In genomic region chr20:63978319-63979220, GRCh38 we compare ENCODE assay signal across 9 cellular contexts. TPM values are rescaled to one million over a fixed set of nuclear protein-coding genes. Genes with fewer than 3 reads are reported as not detected.
A peak's percentile ranks its signal among the peaks of the same experiment; 100 is the strongest.
DNase-seq lines count a peak whose midpoint lies in the region; ATAC-seq, FAIRE-seq and TF ChIP-seq lines count a peak whose summit lies in the region.
"Had no signal": no experiment of that assay in that cellular context is flagged by ENCODE, and none has a peak within 500 bp of the region (broad histone marks: within the 10 kb centered on the region; RNA-seq: fewer than 3 reads in every experiment).

No MANE protein-coding gene starts in this region.

- H4K20me1 ChIP-seq in DOHH2 (ENCODE audit: control insufficient read depth, insufficient read depth, low read depth, low read length) (peaks cover 4% of the 10 kb centered on the region; the same call in 1 of the 2 replicates), H1 (replicated peaks in 1 of 2; ENCODE audit: control insufficient read depth in 1 of 2, insufficient read depth in 2 of 2, low read length in 2 of 2) (peaks cover 3 to 12% of the 10 kb centered on the region in 2 experiments)

- POLR2A ChIA-PET in H1 (lab: Charles Lee; ENCODE audit: partially characterized antibody): interaction anchor here (1.5 to 1.9 kb wide), 2 partner anchors 19 to 67 kb away, joined by 3 to 5 read pairs; no protein-coding TSS in a partner anchor

- peak overlapping the region in 1 of 4 experiments; percentile 38; a peak in 1 of 7 replicates for H3K9ac ChIP-seq in H1 (replicated peaks in 1 of 4; ENCODE audit: extremely low read depth in 1 of 4, low read depth in 3 of 4, low read length in 3 of 4)

- TF ChIP-seq POLR2A in H1 (IDR thresholded peaks at IDR 0.05; ENCODE audit: control extremely low read depth in 1 of 2, low read depth in 2 of 2, low read length in 2 of 2): no peak

- H2BK12ac ChIP-seq in H1 (ENCODE audit: low read depth, low read length): peak overlapping the region; percentile 39; the same call in 1 of the 2 replicates

- H3K56ac ChIP-seq in H1 (replicated peaks; ENCODE audit: insufficient read length, low read depth, low read length): peak overlapping the region; percentile 52

- peak overlapping the region; percentile 90 for H3K27ac ChIP-seq in DOHH2 (ENCODE audit: low read depth, low read length)
- no peak overlapping the region for H3K27ac ChIP-seq in H1 (ENCODE audit: low read depth, low read length)
- no peak overlapping the region for H3K27ac ChIP-seq in muscle layer of duodenum (ENCODE audit: low read length)
- peak overlapping the region; percentile 35 to 57 for H3K27ac ChIP-seq in tibial artery

- TF ChIP-seq CTCF in DOHH2 (IDR thresholded peaks at IDR 0.05; ENCODE audit: low read depth, low read length, poor library complexity, severe bottlenecking) (no peak), H1 (IDR thresholded peaks at IDR 0.05; ENCODE audit: control extremely low read depth in 1 of 3, insufficient read depth in 1 of 3, low read depth in 1 of 3, low read length in 3 of 3) (no peak), tibial artery (IDR thresholded peaks at IDR 0.05) (no peak)

- H4K5ac ChIP-seq in H1 (ENCODE audit: insufficient read length, low read depth, low read length): peak overlapping the region; percentile 42

- WGBS in H1 (ENCODE audit: extremely low coverage in 1 of 2, insufficient coverage in 1 of 2, insufficient read length in 1 of 2, insufficient replicate concordance in 2 of 2, low coverage in 1 of 2, low lambda C conversion rate in 2 of 2, missing lambda C conversion rate in 1 of 2), 2 experiments: 12% methylated on average over 36 of the region's 52 CpGs; no CpG with 5 or more reads in 1 of the 2 experiments

- H2BK20ac ChIP-seq in H1 (ENCODE audit: low read length): no peak overlapping the region

- H2BK15ac ChIP-seq in H1 (ENCODE audit: low read length): peak overlapping the region; percentile 72; the same call in 1 of the 2 replicates

- H2BK5ac ChIP-seq in H1 (ENCODE audit: low read depth, low read length): no peak overlapping the region

- H3K79me2 ChIP-seq in DOHH2 (ENCODE audit: control insufficient read depth, low read length) (peaks cover 35% of the 10 kb centered on the region), H1 (ENCODE audit: control insufficient read depth in 1 of 2, insufficient read depth in 2 of 2, low read length in 2 of 2) (peaks cover 0 to 20% of the 10 kb centered on the region in 2 experiments; a peak in 3 of 4 replicates)

- H3K23ac ChIP-seq in H1 (ENCODE audit: insufficient read length): no peak overlapping the region

- TF ChIP-seq EP300 in H1 (IDR thresholded peaks at IDR 0.05; ENCODE audit: borderline replicate concordance in 1 of 2, low read depth in 2 of 2, low read length in 2 of 2): no peak

- H4K8ac ChIP-seq in H1 (ENCODE audit: extremely low read depth, insufficient read depth, low read length): peak overlapping the region; percentile 57

- no peak overlapping the region; the same call in none of the 2 replicates for H3K18ac ChIP-seq in H1 (ENCODE audit: extremely low read depth, low read length)

- peaks cover 4% of the 10 kb centered on the region; the same call in 1 of the 2 replicates for H3K79me1 ChIP-seq in H1 (ENCODE audit: low read depth, low read length)

- H3K4me3 ChIP-seq in DOHH2 (ENCODE audit: low read length) (peak overlapping the region; percentile 97), H1 (ENCODE audit: extremely low read depth in 1 of 4, insufficient read depth in 2 of 4, low read depth in 3 of 4, low read length in 4 of 4) (peak overlapping the region; percentile 57 to 89 (median 63)), muscle layer of duodenum (ENCODE audit: low read depth in 1 of 2, low read length in 2 of 2) (peak overlapping the region; percentile 52 to 60), tibial artery (peak overlapping the region; percentile 58 to 73)

- H3K4me2 ChIP-seq in DOHH2 (ENCODE audit: low read length): peak overlapping the region; percentile 77
- peak overlapping the region; percentile 62 to 92 for H3K4me2 ChIP-seq in H1 (ENCODE audit: insufficient read depth in 1 of 2, low read depth in 2 of 2, low read length in 2 of 2)

- no peak overlapping the region for H2AK5ac ChIP-seq in H1 (ENCODE audit: low read depth, low read length)

- FAIRE-seq in H1 (lab: Jason Lieb, UNC): no peak
- FAIRE-seq: colon had no signal

- H3K9me2 ChIP-seq in DOHH2 (replicated peaks; ENCODE audit: control insufficient read depth, low read length): no peaks in the 10 kb centered on the region

- peak overlapping the region; percentile 55 for H2BK120ac ChIP-seq in H1 (replicated peaks; ENCODE audit: low read depth, low read length)

- H3K4ac ChIP-seq in H1 (replicated peaks; ENCODE audit: insufficient read length, low read depth, low read length): peak overlapping the region; percentile 67

- H3K27me3 ChIP-seq in DOHH2 (ENCODE audit: control insufficient read depth, low read length) (no peaks in the 10 kb centered on the region), H1 (replicated peaks in 1 of 4; ENCODE audit: control insufficient read depth in 3 of 4, extremely low read depth in 1 of 4, insufficient read depth in 3 of 4, low read length in 3 of 4) (peaks cover 0 to 9% (median 2%) of the 10 kb centered on the region in 4 experiments; a peak in 3 of 7 replicates), muscle layer of duodenum (ENCODE audit: low read depth, low read length) (no peaks in the 10 kb centered on the region), tibial artery (no peaks in the 10 kb centered on the region)

- peak overlapping the region; percentile 88 for H4K91ac ChIP-seq in H1 (replicated peaks; ENCODE audit: insufficient read length, low read length)

- no peaks in the 10 kb centered on the region for H3K9me3 ChIP-seq in DOHH2 (ENCODE audit: control insufficient read depth, insufficient read depth, low read length)
- H3K9me3 ChIP-seq in H1 (ENCODE audit: insufficient read depth in 2 of 2, low read depth in 1 of 2, low read length in 1 of 2): no peaks in the 10 kb centered on the region
- no peaks in the 10 kb centered on the region for H3K9me3 ChIP-seq in muscle layer of duodenum (ENCODE audit: control insufficient read depth in 1 of 2, low read length in 2 of 2)
- no peaks in the 10 kb centered on the region for H3K9me3 ChIP-seq in tibial artery

- H3K23me2 ChIP-seq in H1 (ENCODE audit: low read depth, low read length): peaks cover 14% of the 10 kb centered on the region

- peak overlapping the region; percentile 79; the same call in 1 of the 2 replicates for H2AFZ ChIP-seq in H1 (ENCODE audit: low read length)

- intact Hi-C loops in tibial artery (cut with DNase I; ENCODE audit: low total_unique reads): loop anchor here (5.0 kb wide), 1 partner anchor 86 kb away; no protein-coding TSS in a partner anchor

- CTCF ChIA-PET in H1 (lab: Charles Lee; ENCODE audit: partially characterized antibody): interaction anchor here (1.2 to 1.3 kb wide), 3 partner anchors 44 to 375 kb away, joined by 3 to 5 read pairs (median 3); no protein-coding TSS in a partner anchor

- TF ChIP-seq RAD21 in H1 (IDR thresholded peaks at IDR 0.05 in 1 of 2, conservative IDR thresholded peaks at IDR 0.05 in 1 of 2; ENCODE audit: low read depth in 2 of 2, low read length in 2 of 2): no peak

- H3F3A ChIP-seq in DOHH2 (ENCODE audit: control insufficient read depth, insufficient read depth): peaks cover 17% of the 10 kb centered on the region

- no peak overlapping the region for H3K14ac ChIP-seq in H1 (ENCODE audit: insufficient read length)

- ATAC-seq in GM21619 (IDR thresholded peaks at IDR 0.05; ENCODE audit: unreplicated experiment) (peak; percentile 34), HG03457 (IDR thresholded peaks at IDR 0.05; ENCODE audit: unreplicated experiment) (no peak)

- peak; percentile 66 for DNase-seq in NAMALWA (ENCODE audit: low spot score)
- peak; percentile 76 for DNase-seq in activated CD4-positive, CD25-positive, alpha-beta regulatory T cell treated with anti-CD3 and anti-CD28 coated beads, Interleukin-2, amount 50 U/mL, for 72 hours
- peak in 1 of 2 experiments; percentile 89 for DNase-seq in H1 (ENCODE audit: low read depth in 1 of 2, low spot score in 2 of 2)
- DNase-seq in tibial artery: peak in 1 of 2 donors; percentile 81

- H3K4me1 ChIP-seq in DOHH2 (ENCODE audit: control insufficient read depth, low read length) (peaks cover 49% of the 10 kb centered on the region), H1 (replicated peaks in 1 of 4; ENCODE audit: control insufficient read depth in 3 of 4, insufficient read depth in 4 of 4, low read length in 3 of 4) (peaks cover 4 to 28% (median 12%) of the 10 kb centered on the region in 4 experiments; a peak in 6 of 7 replicates), muscle layer of duodenum (ENCODE audit: control insufficient read depth in 1 of 2, insufficient read depth in 2 of 2, low read length in 2 of 2) (peaks cover 4 to 37% of the 10 kb centered on the region in 2 donors), tibial artery (peaks cover 0 to 58% (median 43%) of the 10 kb centered on the region in 4 donors)

- H3K36me3 ChIP-seq in DOHH2 (ENCODE audit: control insufficient read depth, low read length) (peaks cover 25% of the 10 kb centered on the region), H1 (ENCODE audit: control insufficient read depth in 2 of 4, insufficient read depth in 4 of 4, low read length in 3 of 4) (peaks cover 0 to 5% (median 0%) of the 10 kb centered on the region in 4 experiments; a peak in 1 of 8 replicates), muscle layer of duodenum (ENCODE audit: control insufficient read depth in 1 of 2, insufficient read depth in 2 of 2, low read length in 2 of 2) (peaks cover 8 to 9% of the 10 kb centered on the region in 2 donors), tibial artery (peaks cover 0 to 12% (median 5%) of the 10 kb centered on the region in 3 donors)

RNA-seq across cellular contexts. Expression of gene SAMD10, which starts 0.9 kb away (rescaled TPM):
- 3.0 and 3.8 TPM in 2 replicates for total RNA-seq in H1 (2021; fragmentation: NEBNext Ultra II Directional; extraction: Animal tissue kit (Norgen Biotek cat#: 25700))
- polyA plus RNA-seq in H1 (2011; rRNA removed): 5.2 and 6.4 TPM in 2 replicates
- 5.1 TPM for polyA plus RNA-seq in H1 (2011; cell fraction: cytosol; rRNA removed)
- 32.2 TPM for polyA plus RNA-seq in H1 (2011; cell fraction: nucleus; rRNA removed)
- polyA plus RNA-seq in H1 (2012, experiment 1 of 2): 4.0 to 6.6 TPM (median 6.2 TPM) in 4 replicates
- polyA plus RNA-seq in H1 (2012, experiment 2 of 2): 4.8 TPM
- 4.6 TPM for polyA plus RNA-seq in H1 (2013, experiment 1 of 2)
- polyA plus RNA-seq in H1 (2013, experiment 2 of 2): 3.6 TPM
- polyA minus RNA-seq in H1 (2011; rRNA and poly(A)+ RNA removed): 0.73 and 1.1 TPM in 2 replicates
- 1.6 TPM for polyA minus RNA-seq in H1 (2011; cell fraction: cytosol; rRNA and poly(A)+ RNA removed)
- 1.4 TPM for polyA minus RNA-seq in H1 (2011; cell fraction: nucleus; rRNA and poly(A)+ RNA removed)

RNA-seq across cellular contexts. Expression of gene PRPF6, which starts 2.4 kb away (rescaled TPM):
- 76.9 and 80.7 TPM in 2 replicates for total RNA-seq in H1 (2021; fragmentation: NEBNext Ultra II Directional; extraction: Animal tissue kit (Norgen Biotek cat#: 25700))
- polyA plus RNA-seq in H1 (2011; rRNA removed): 27.9 and 42.8 TPM in 2 replicates
- polyA plus RNA-seq in H1 (2011; cell fraction: cytosol; rRNA removed): 58.0 TPM
- polyA plus RNA-seq in H1 (2011; cell fraction: nucleus; rRNA removed): 66.9 TPM
- 70.7 to 88.3 TPM (median 83.6 TPM) in 4 replicates for polyA plus RNA-seq in H1 (2012, experiment 1 of 2)
- 54.3 TPM for polyA plus RNA-seq in H1 (2012, experiment 2 of 2)
- 41.9 TPM for polyA plus RNA-seq in H1 (2013, experiment 1 of 2)
- 38.8 TPM for polyA plus RNA-seq in H1 (2013, experiment 2 of 2)
- polyA minus RNA-seq in H1 (2011; rRNA and poly(A)+ RNA removed): 44.2 and 52.8 TPM in 2 replicates
- 36.3 TPM for polyA minus RNA-seq in H1 (2011; cell fraction: cytosol; rRNA and poly(A)+ RNA removed)
- polyA minus RNA-seq in H1 (2011; cell fraction: nucleus; rRNA and poly(A)+ RNA removed): 23.1 TPM

RNA-seq across cellular contexts. Expression of gene ZNF512B, which starts 8.8 kb away (rescaled TPM):
- 26.6 and 27.0 TPM in 2 replicates for total RNA-seq in H1 (2021; fragmentation: NEBNext Ultra II Directional; extraction: Animal tissue kit (Norgen Biotek cat#: 25700))
- polyA plus RNA-seq in H1 (2011; rRNA removed): 7.3 and 10.6 TPM in 2 replicates
- polyA plus RNA-seq in H1 (2011; cell fraction: cytosol; rRNA removed): 9.7 TPM
- polyA plus RNA-seq in H1 (2011; cell fraction: nucleus; rRNA removed): 51.0 TPM
- 16.0 to 22.5 TPM (median 19.3 TPM) in 4 replicates for polyA plus RNA-seq in H1 (2012, experiment 1 of 2)
- polyA plus RNA-seq in H1 (2012, experiment 2 of 2): 12.0 TPM
- 9.5 TPM for polyA plus RNA-seq in H1 (2013, experiment 1 of 2)
- polyA plus RNA-seq in H1 (2013, experiment 2 of 2): 9.1 TPM
- polyA minus RNA-seq in H1 (2011; rRNA and poly(A)+ RNA removed): 4.1 and 5.5 TPM in 2 replicates
- 8.4 TPM for polyA minus RNA-seq in H1 (2011; cell fraction: cytosol; rRNA and poly(A)+ RNA removed)
- 9.1 TPM for polyA minus RNA-seq in H1 (2011; cell fraction: nucleus; rRNA and poly(A)+ RNA removed)

RNA-seq across cellular contexts. Expression of gene UCKL1, which starts 22.4 kb away (rescaled TPM):
- total RNA-seq in H1 (2021; fragmentation: NEBNext Ultra II Directional; extraction: Animal tissue kit (Norgen Biotek cat#: 25700)): 36.5 and 37.4 TPM in 2 replicates
- 91.2 and 106 TPM in 2 replicates for polyA plus RNA-seq in H1 (2011; rRNA removed)
- 73.4 TPM for polyA plus RNA-seq in H1 (2011; cell fraction: cytosol; rRNA removed)
- 243 TPM for polyA plus RNA-seq in H1 (2011; cell fraction: nucleus; rRNA removed)
- polyA plus RNA-seq in H1 (2012, experiment 1 of 2): 35.1 to 52.8 TPM (median 52.1 TPM) in 4 replicates
- 34.5 TPM for polyA plus RNA-seq in H1 (2012, experiment 2 of 2)
- 26.4 TPM for polyA plus RNA-seq in H1 (2013, experiment 1 of 2)
- polyA plus RNA-seq in H1 (2013, experiment 2 of 2): 24.2 TPM
- polyA minus RNA-seq in H1 (2011; rRNA and poly(A)+ RNA removed): 26.5 and 36.3 TPM in 2 replicates
- polyA minus RNA-seq in H1 (2011; cell fraction: cytosol; rRNA and poly(A)+ RNA removed): 28.2 TPM
- polyA minus RNA-seq in H1 (2011; cell fraction: nucleus; rRNA and poly(A)+ RNA removed): 52.8 TPM

RNA-seq across cellular contexts. Expression of gene C20orf204, which starts 57.4 kb away (rescaled TPM):
- total RNA-seq in H1 (2021; fragmentation: NEBNext Ultra II Directional; extraction: Animal tissue kit (Norgen Biotek cat#: 25700)): 0.52 and 0.61 TPM in 2 replicates
- polyA plus RNA-seq in H1 (2011; rRNA removed): 0.39 and 0.96 TPM in 2 replicates
- 0.36 TPM for polyA plus RNA-seq in H1 (2011; cell fraction: cytosol; rRNA removed)
- 2.6 TPM for polyA plus RNA-seq in H1 (2011; cell fraction: nucleus; rRNA removed)
- 0.10 to 0.39 TPM (median 0.25 TPM) in 4 replicates for polyA plus RNA-seq in H1 (2012, experiment 1 of 2)
- 0.13 TPM for polyA plus RNA-seq in H1 (2012, experiment 2 of 2)
- 0.57 TPM for polyA plus RNA-seq in H1 (2013, experiment 1 of 2)
- polyA plus RNA-seq in H1 (2013, experiment 2 of 2): 0.40 TPM
- 0.29 and 0.41 TPM in 2 replicates for polyA minus RNA-seq in H1 (2011; rRNA and poly(A)+ RNA removed)
- 0.22 TPM for polyA minus RNA-seq in H1 (2011; cell fraction: cytosol; rRNA and poly(A)+ RNA removed)
- 2.3 TPM for polyA minus RNA-seq in H1 (2011; cell fraction: nucleus; rRNA and poly(A)+ RNA removed)

Comparison
In these comparisons a context has a peak if more than half of its experiments do, and no peak if none do; other contexts are left out.
1. H3K27ac ChIP-seq: peak in DOHH2 (single experiment) and tibial artery (2 of 2); none in H1 (single experiment) and muscle layer of duodenum (single experiment).
2. Peak in every context shown above with its lines, with median percentiles within 50 percentile points of each other: H3K4me3 ChIP-seq.